In the genomic region with DNA sequence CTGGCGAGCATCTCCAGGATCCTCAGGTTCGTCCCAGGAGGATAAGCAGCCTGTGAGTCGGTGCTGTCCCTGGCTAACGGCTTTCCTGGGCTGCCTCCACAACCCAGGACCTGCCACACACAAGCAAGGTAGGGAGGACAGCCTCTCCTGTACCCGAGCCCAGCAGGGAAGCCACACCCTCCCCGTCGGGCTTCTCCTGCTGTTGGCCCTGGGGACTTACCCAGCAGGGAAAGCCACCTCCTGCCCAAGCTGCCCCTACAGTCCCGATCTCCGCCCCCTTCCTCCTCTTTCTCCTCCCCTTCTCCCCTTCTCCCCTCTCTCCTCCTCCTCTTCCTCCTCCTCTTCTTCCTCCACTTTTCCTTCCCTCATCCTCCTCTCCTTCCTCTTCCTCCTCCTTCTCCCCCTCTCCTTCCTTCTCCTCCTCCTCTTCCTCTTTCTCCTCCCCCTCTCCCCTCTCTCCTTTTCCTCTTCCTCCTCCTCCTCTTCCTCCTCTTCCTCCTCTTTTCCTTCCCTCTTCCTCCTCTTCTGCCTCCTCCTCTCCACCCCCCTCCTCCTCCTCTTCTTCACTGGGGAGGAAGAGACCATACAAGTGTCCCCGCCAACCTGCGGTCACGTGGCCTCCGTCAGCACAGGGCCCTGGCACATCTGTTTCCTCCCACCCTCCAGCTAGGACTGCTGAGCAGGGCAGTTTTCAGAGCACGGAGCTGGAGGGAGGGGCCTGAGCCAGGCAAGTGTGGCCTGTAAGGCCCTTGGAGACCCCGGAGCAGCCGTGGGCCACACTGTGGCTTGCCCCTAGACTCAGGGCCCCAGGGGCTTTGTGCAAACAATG, we compare ENCODE assay signal across 2 cellular contexts.
TF ChIP-seq lines count a peak whose summit lies in the region.

No MANE protein-coding gene starts in this region.

TF ChIP-seq in A549, 52 proteins besides CTCF, POLR2A, EP300 and RAD21:
- TF ChIP-seq MAFK (IDR thresholded peaks at IDR 0.05; ENCODE audit: partially characterized antibody), result peak; percentile 39
- TF ChIP-seq, protein P1, sequence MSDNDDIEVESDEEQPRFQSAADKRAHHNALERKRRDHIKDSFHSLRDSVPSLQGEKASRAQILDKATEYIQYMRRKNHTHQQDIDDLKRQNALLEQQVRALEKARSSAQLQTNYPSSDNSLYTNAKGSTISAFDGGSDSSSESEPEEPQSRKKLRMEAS (IDR thresholded peaks at IDR 0.05), result no peak

TF ChIP-seq in GM23338, 12 proteins besides CTCF, POLR2A, EP300 and RAD21 (continued from another document):
- no peak for TF ChIP-seq ZNF331 (CRISPR knock-in tag; IDR thresholded peaks at IDR 0.05; ENCODE audit: low read depth)
- TF ChIP-seq POLR2AphosphoS5 (IDR thresholded peaks at IDR 0.05; ENCODE audit: low read depth), result no peak
- no peak for TF ChIP-seq EZH2 (IDR thresholded peaks at IDR 0.05; ENCODE audit: low read depth, unreplicated experiment)
